ENCODE assay signal across 1 cellular context in the genomic region with DNA sequence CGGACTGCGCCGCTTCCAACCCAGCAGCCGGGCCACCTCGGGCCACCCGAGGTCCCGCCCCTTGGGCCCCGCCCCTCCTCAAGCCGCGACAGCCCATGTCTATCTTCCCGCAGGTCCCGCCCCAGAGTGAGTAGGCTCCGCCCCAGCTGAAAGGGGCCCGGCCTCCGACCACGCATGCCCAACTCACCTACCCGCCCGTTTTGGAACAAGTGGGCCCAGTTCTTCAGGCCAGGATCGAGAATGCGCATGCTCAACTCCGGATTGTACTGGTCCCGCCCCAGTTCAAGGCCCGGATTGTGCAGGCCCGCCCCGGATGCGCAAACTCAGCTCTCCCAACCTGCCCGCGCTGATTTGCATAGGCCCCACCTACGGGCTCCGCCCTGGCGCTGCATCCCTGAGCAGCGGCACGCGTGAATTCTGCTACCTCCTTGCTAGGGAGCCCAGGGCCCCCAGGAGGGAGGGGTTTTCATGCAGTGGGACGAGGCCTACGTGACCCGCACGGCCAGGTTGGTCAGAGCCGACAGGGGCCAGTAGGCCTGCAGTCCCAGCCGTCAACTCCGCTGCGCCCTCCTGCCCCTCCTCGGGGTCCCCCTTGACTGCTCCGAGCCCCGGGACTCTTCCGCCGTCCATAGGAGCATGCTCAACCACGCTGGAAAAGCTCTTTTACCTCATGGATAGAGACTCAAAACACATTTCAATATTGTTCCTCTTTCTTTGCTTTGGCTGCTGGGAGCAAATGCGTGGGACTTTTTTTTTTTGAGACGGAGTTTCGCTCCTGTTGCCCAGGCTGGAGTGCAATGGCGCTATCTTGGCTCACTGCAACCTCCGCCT.
TF ChIP-seq lines count a peak whose summit lies in the region.

A gene (minus strand): TSS at position 8 of the 831 bp plus-strand sequence. CDS start 26 bp downstream, outside the sequence.

TF ChIP-seq in IMR-90, 13 proteins besides CTCF, POLR2A, EP300 and RAD21 (continued from another document):
- TF ChIP-seq MAZ (IDR thresholded peaks at IDR 0.05; ENCODE audit: borderline replicate concordance, low read depth, low read length), result 0 out of 2 replicates have a peak, but pooled peaks have one; percentile 24
- TF ChIP-seq CEBPB (IDR thresholded peaks at IDR 0.05; ENCODE audit: low read depth, low read length), result no peak
- no peak for TF ChIP-seq RFX5 (IDR thresholded peaks at IDR 0.05; ENCODE audit: low read depth, low read length)
